Comparison of ENCODE assay signal across 9 cellular contexts in genomic region chr9:109499631-109500120, GRCh38. TPM values are rescaled to one million over a fixed set of nuclear protein-coding genes. Genes with fewer than 3 reads are reported as not detected.
DNase-seq lines count a peak whose midpoint lies in the region; ATAC-seq and TF ChIP-seq lines count a peak whose summit lies in the region.
"Had no signal": no experiment of that assay in that cellular context is flagged by ENCODE, and none has a peak within 500 bp of the region (broad histone marks: within the 10 kb centered on the region; RNA-seq: fewer than 3 reads in every experiment).

No MANE protein-coding gene starts in this region.

- TF ChIP-seq CTCF in fibroblast of villous mesenchyme (IDR thresholded peaks at IDR 0.05; ENCODE audit: insufficient read depth, low read depth, low read length) = no peak
- TF ChIP-seq CTCF in osteoblast (IDR thresholded peaks at IDR 0.05; ENCODE audit: extremely low read depth, low read depth, low read length) = no peak

- H3K27me3 ChIP-seq in osteoblast (ENCODE audit: insufficient read depth, low read length) = peaks cover 64% of the 10 kb centered on the region

- ATAC-seq in GM19035 (IDR thresholded peaks at IDR 0.05; ENCODE audit: unreplicated experiment) (no peak), GM18907 (IDR thresholded peaks at IDR 0.05; ENCODE audit: unreplicated experiment) (no peak), GM21526 (IDR thresholded peaks at IDR 0.05; ENCODE audit: low FRiP score, unreplicated experiment) (no peak)
- ATAC-seq: GM12878 had no signal

- no peak overlapping the region for H3K27ac ChIP-seq in osteoblast (ENCODE audit: low read depth, low read length)

- peak; percentile 70 for DNase-seq in D341Med (ENCODE audit: low spot score)
- peak; percentile 42 for DNase-seq in NCI-H82 treated with DMSO at 0.1 percent for 48 hours (lab: John Stamatoyannopoulos, UW; ENCODE audit: unreplicated experiment)
- no peak for DNase-seq in fibroblast of villous mesenchyme (ENCODE audit: low read depth)
- DNase-seq in osteoblast (ENCODE audit: insufficient read length, low spot score, missing footprints) = peak; percentile 95
- no peak for DNase-seq in NCI-H510A (lab: John Stamatoyannopoulos, UW)

- H3K9me3 ChIP-seq in osteoblast (ENCODE audit: low read depth, low read length) = no peaks in the 10 kb centered on the region

- no peaks in the 10 kb centered on the region for H3K36me3 ChIP-seq in osteoblast (ENCODE audit: insufficient read depth, low read length)

- H3K79me2 ChIP-seq in osteoblast (ENCODE audit: insufficient read depth, low read length) = peaks cover 5% of the 10 kb centered on the region

- H2AFZ ChIP-seq in osteoblast (ENCODE audit: low read length) = peak overlapping the region; percentile 77

- peak overlapping the region; percentile 73 for H3K4me2 ChIP-seq in osteoblast (ENCODE audit: insufficient read depth, low read length)

- peaks cover 4% of the 10 kb centered on the region for H4K20me1 ChIP-seq in osteoblast (ENCODE audit: insufficient read depth, low read length)

- H3K4me3 ChIP-seq in fibroblast of villous mesenchyme (ENCODE audit: low read depth, low read length) = peak overlapping the region; percentile 25
- H3K4me3 ChIP-seq in osteoblast (ENCODE audit: insufficient read depth, low read length) = peak overlapping the region; percentile 68
- H3K4me3 ChIP-seq: GM12878 had no signal

- H3K4me1 ChIP-seq in osteoblast (ENCODE audit: insufficient read depth, low read length) = peaks cover 5% of the 10 kb centered on the region

RNA-seq across cellular contexts. Expression of gene PTPN3, which starts 1.6 kb away (rescaled TPM):
- total RNA-seq in fibroblast of villous mesenchyme = under 0.01 TPM in 2 replicates
- total RNA-seq in osteoblast = 2.9 TPM in 2 replicates

Comparison
In these comparisons a context has a peak if more than half of its experiments do, and no peak if none do; other contexts are left out.
1. DNase-seq: peak in D341Med (single experiment), NCI-H82 treated with DMSO at 0.1 percent for 48 hours (single experiment) and osteoblast (single experiment); none in fibroblast of villous mesenchyme (single experiment) and NCI-H510A (single experiment).